Comparison of ENCODE assay signal across 26 cellular contexts in genomic region chr3:134395103-134395502, GRCh38.
"Had no signal": no experiment of that assay in that cellular context is flagged by ENCODE, and none has a peak within 500 bp of the region (broad histone marks: within the 10 kb centered on the region; RNA-seq: fewer than 3 reads in every experiment).

No MANE protein-coding gene starts in this region.

- H3K36me3 Mint-ChIP-seq: activated naive CD8-positive, alpha-beta T cell; brain; naive B cell had no signal

- H3K4me3 Mint-ChIP-seq: activated CD4-positive, alpha-beta T cell treated with anti-CD3 and anti-CD28 coated beads for 36 hours; activated naive CD8-positive, alpha-beta T cell; activated T-cell treated with anti-CD3 and anti-CD28 coated beads, Interleukin-2, amount 50 U/mL, for 72 hours; brain; mesothelial cell of epicardium; naive B cell; nephron progenitor cell; T-helper 2 cell treated with Interferon-gamma antibody and Interleukin-4, amounts not matched to agents 5 μg/mL and 100 μg/mL, for 36 hours had no signal

- H3K27ac ChIP-seq: cardiac muscle cell, neutrophil, ovary, prostate gland, vagina had no signal

- DNase-seq: activated CD4-positive, alpha-beta T cell treated with anti-CD3 and anti-CD28 coated beads for 36 hours; activated CD4-positive, alpha-beta T cell treated with anti-CD3 and anti-CD28 coated beads, Interleukin-2, amount 50 U/mL, for 4 hours; activated CD4-positive, CD25-positive, alpha-beta regulatory T cell; activated effector memory CD4-positive, alpha-beta T cell treated with Interleukin-2 at 50 U/mL for 16 hours; activated naive CD4-positive, alpha-beta T cell treated with Interleukin-2 at 50 U/mL for 16 hours; activated T-cell treated with anti-CD3 and anti-CD28 coated beads for 4 hours; activated T-cell treated with anti-CD3 and anti-CD28 coated beads, Interleukin-2, amount 50 U/mL, for 72 hours; aorta; foreskin melanocyte; naive B cell; nephron progenitor cell; ovary; retina; spleen; stimulated activated naive CD4-positive, alpha-beta T cell treated with Interleukin-2 at 50 U/mL for 16 hours; T-helper 1 cell; upper lobe of left lung had no signal

- H3K9me3 Mint-ChIP-seq: T-helper 2 cell treated with Interferon-gamma antibody and Interleukin-4, amounts not matched to agents 5 μg/mL and 100 μg/mL, for 36 hours had no signal

- H3K4me3 ChIP-seq: adrenal gland, cardiac muscle cell, ovary, prostate gland, spleen, upper lobe of left lung, vagina had no signal

- H3K36me3 ChIP-seq: adrenal gland, cardiac muscle cell, neutrophil, ovary, prostate gland, spleen, upper lobe of left lung, vagina had no signal

- H3K9me3 ChIP-seq: adrenal gland, neutrophil, ovary, prostate gland, spleen, upper lobe of left lung, vagina had no signal

- H3K4me1 Mint-ChIP-seq: activated CD4-positive, alpha-beta T cell treated with anti-CD3 and anti-CD28 coated beads for 36 hours; naive B cell had no signal

- H3K27me3 ChIP-seq: adrenal gland, neutrophil, ovary, upper lobe of left lung, vagina had no signal

- H3K27ac Mint-ChIP-seq: activated CD4-positive, alpha-beta T cell treated with anti-CD3 and anti-CD28 coated beads for 36 hours; activated naive CD8-positive, alpha-beta T cell; activated T-cell treated with anti-CD3 and anti-CD28 coated beads, Interleukin-2, amount 50 U/mL, for 72 hours; mesothelial cell of epicardium; naive B cell; T-helper 2 cell treated with Interferon-gamma antibody and Interleukin-4, amounts not matched to agents 5 μg/mL and 100 μg/mL, for 36 hours had no signal

- H3K4me1 ChIP-seq: adrenal gland, prostate gland had no signal
